ENCODE assay signal across 8 cellular contexts in genomic region chr22:23180893-23181762, GRCh38. TPM values are rescaled to one million over a fixed set of nuclear protein-coding genes. Genes with fewer than 3 reads are reported as not detected.
A peak's percentile ranks its signal among the peaks of the same experiment; 100 is the strongest.
DNase-seq lines count a peak whose midpoint lies in the region; ATAC-seq and TF ChIP-seq lines count a peak whose summit lies in the region.

No MANE protein-coding gene starts in this region.

- peak; percentile 71 for DNase-seq in activated effector memory CD4-positive, alpha-beta T cell treated with anti-CD3 and anti-CD28 coated beads, Interleukin-2, amount 50 U/mL, for 16 hours
- DNase-seq in activated effector memory CD4-positive, alpha-beta T cell treated with Interleukin-2 at 50 U/mL for 16 hours, result no peak
- peak; percentile 47 for DNase-seq in activated CD4-positive, alpha-beta memory T cell treated with anti-CD3 and anti-CD28 coated beads for 36 hours
- DNase-seq in fibroblast of the aortic adventitia (ENCODE audit: low read depth), result no peak
- DNase-seq in psoas muscle, result peak in 1 of 2 donors; percentile 26

- CTCF ChIA-PET in activated CD4-positive, alpha-beta memory T cell treated with anti-CD3 and anti-CD28 coated beads for 36 hours (lab: Charles Lee), result interaction anchor here (0.7 to 15.1 kb wide), 9 partner anchors 19 to 110 kb away, joined by 3 to 309 read pairs (median 6); no protein-coding TSS in a partner anchor

- H3K27ac ChIP-seq in psoas muscle, result no peak overlapping the region

- H3K9me3 ChIP-seq in psoas muscle, result no peaks in the 10 kb centered on the region

- ATAC-seq in psoas muscle (no peak), HG03432 (IDR thresholded peaks at IDR 0.05; ENCODE audit: unreplicated experiment) (no peak), HG03439 (IDR thresholded peaks at IDR 0.05; ENCODE audit: unreplicated experiment) (no peak), GM18520 (IDR thresholded peaks at IDR 0.05; ENCODE audit: unreplicated experiment) (no peak)

- POLR2A ChIA-PET in activated CD4-positive, alpha-beta memory T cell treated with anti-CD3 and anti-CD28 coated beads for 36 hours (lab: Charles Lee), result interaction anchor here (0.7 to 3.9 kb wide), 4 partner anchors 36 to 61 kb away, joined by 3 to 18 read pairs (median 3); partner anchors contain the start of gene RAB36

- H3K27me3 ChIP-seq in psoas muscle (ENCODE audit: insufficient read depth in 3 of 3, low read length in 2 of 3), result peaks cover 0 to 2% (median 0%) of the 10 kb centered on the region in 3 donors

- intact Hi-C loops in activated CD4-positive, alpha-beta memory T cell treated with anti-CD3 and anti-CD28 coated beads for 36 hours (cut with micrococcal nuclease), result loop anchor here (2.0 kb wide), 1 partner anchor 38 kb away; no protein-coding TSS in a partner anchor
- intact Hi-C loops in psoas muscle (cut with DNase I), result loop anchor here in 1 of 2 donors (5.0 kb wide), 1 partner anchor 36 kb away; no protein-coding TSS in a partner anchor

- H3K36me3 Mint-ChIP-seq in activated CD4-positive, alpha-beta memory T cell treated with anti-CD3 and anti-CD28 coated beads for 36 hours, result peaks cover 19% of the 10 kb centered on the region

- TF ChIP-seq CTCF in fibroblast of the aortic adventitia (IDR thresholded peaks at IDR 0.05; ENCODE audit: insufficient read depth, low read length), result no peak
- no peak for TF ChIP-seq CTCF in psoas muscle (IDR thresholded peaks at IDR 0.05)

- peaks cover 2% of the 10 kb centered on the region for H3K9me3 Mint-ChIP-seq in activated CD4-positive, alpha-beta memory T cell treated with anti-CD3 and anti-CD28 coated beads for 36 hours

- H3K4me1 Mint-ChIP-seq in activated CD4-positive, alpha-beta memory T cell treated with anti-CD3 and anti-CD28 coated beads for 36 hours (ENCODE audit: low read depth), result peaks cover 50% of the 10 kb centered on the region

- peak overlapping the region; percentile 98 for H3K27ac Mint-ChIP-seq in activated CD4-positive, alpha-beta memory T cell treated with anti-CD3 and anti-CD28 coated beads for 36 hours

- H3K4me3 Mint-ChIP-seq in activated CD4-positive, alpha-beta memory T cell treated with anti-CD3 and anti-CD28 coated beads for 36 hours, result peak overlapping the region; percentile 97

- H3K4me3 ChIP-seq in fibroblast of the aortic adventitia (ENCODE audit: low read depth, low read length), result peak overlapping the region; percentile 89
- H3K4me3 ChIP-seq in psoas muscle, result peak overlapping the region; percentile 68

- H3K27me3 Mint-ChIP-seq in activated CD4-positive, alpha-beta memory T cell treated with anti-CD3 and anti-CD28 coated beads for 36 hours, result no peaks in the 10 kb centered on the region

- H3K4me1 ChIP-seq in psoas muscle, result peaks cover 34% of the 10 kb centered on the region

- H3K36me3 ChIP-seq in psoas muscle (ENCODE audit: insufficient read depth in 1 of 2, low read depth in 1 of 2), result no peaks in the 10 kb centered on the region

- 30 to 36% (median 35%) methylated on average over 107 to 116 of the region's 116 CpGs for WGBS in psoas muscle, 3 donors

RNA-seq across cellular contexts. Expression of gene BCR, which starts 0.8 kb away (rescaled TPM):
- total RNA-seq in activated CD4-positive, alpha-beta memory T cell treated with anti-CD3 and anti-CD28 coated beads for 36 hours, result 10 to 100 TPM; 60.4 to 69.0 TPM
- 37.3 and 94.3 TPM in 2 replicates for total RNA-seq in fibroblast of the aortic adventitia (ENCODE audit: low replicate concordance)
- total RNA-seq in psoas muscle, result 1 to 10 TPM; 6.5 to 7.7 (median 7.0) TPM
- polyA plus RNA-seq in psoas muscle, result 1 to 10 TPM; 2.7 to 4.7 (median 4.0) TPM

RNA-seq across cellular contexts. Expression of gene RAB36, which starts 35.9 kb away (rescaled TPM):
- under 1 TPM; 0.31 to 0.46 TPM for total RNA-seq in activated CD4-positive, alpha-beta memory T cell treated with anti-CD3 and anti-CD28 coated beads for 36 hours
- total RNA-seq in fibroblast of the aortic adventitia (ENCODE audit: low replicate concordance), result 3.5 and 4.6 TPM in 2 replicates
- under 1 TPM; 0.22 to 0.56 (median 0.25) TPM for total RNA-seq in psoas muscle
- polyA plus RNA-seq in psoas muscle, result under 1 TPM in 2 of 3 donors, not detected in 1; 0.05 to 0.08 TPM

RNA-seq across cellular contexts. Expression of gene RSPH14, which starts 39.3 kb away (rescaled TPM):
- under 1 TPM in 1 of 2 experiments, not detected in 1; 0.46 TPM for total RNA-seq in activated CD4-positive, alpha-beta memory T cell treated with anti-CD3 and anti-CD28 coated beads for 36 hours
- total RNA-seq in fibroblast of the aortic adventitia (ENCODE audit: low replicate concordance) (not detected in 2 replicates), psoas muscle (not detected)
- polyA plus RNA-seq in psoas muscle, result not detected

Comparison
In these comparisons a context has a peak if more than half of its experiments do, and no peak if none do; other contexts are left out.
1. DNase-seq: peak in activated effector memory CD4-positive, alpha-beta T cell treated with anti-CD3 and anti-CD28 coated beads, Interleukin-2, amount 50 U/mL, for 16 hours (single experiment) and activated CD4-positive, alpha-beta memory T cell treated with anti-CD3 and anti-CD28 coated beads for 36 hours (single experiment); none in activated effector memory CD4-positive, alpha-beta T cell treated with Interleukin-2 at 50 U/mL for 16 hours (single experiment) and fibroblast of the aortic adventitia (single experiment).